ENCODE assay signal across 9 cellular contexts in genomic region chr12:8018666-8019581, GRCh38. TPM values are rescaled to one million over a fixed set of nuclear protein-coding genes. Genes with fewer than 3 reads are reported as not detected.
DNase-seq lines count a peak whose midpoint lies in the region; TF ChIP-seq lines count a peak whose summit lies in the region.
"Had no signal": no experiment of that assay in that cellular context is flagged by ENCODE, and none has a peak within 500 bp of the region (broad histone marks: within the 10 kb centered on the region; RNA-seq: fewer than 3 reads in every experiment).

No MANE protein-coding gene starts in this region.

- no peak overlapping the region for H3K23ac ChIP-seq in neuronal stem cell (ENCODE audit: low read depth, low read length, poor library complexity)

- H3K4me1 ChIP-seq in esophagus muscularis mucosa (peaks cover 8 to 14% (median 13%) of the 10 kb centered on the region in 4 donors), neuronal stem cell (ENCODE audit: control insufficient read depth in 2 of 2, insufficient read depth in 1 of 2, low read depth in 1 of 2, low read length in 2 of 2) (peaks cover 1 to 2% of the 10 kb centered on the region in 2 donors)

- no peak overlapping the region for H4K91ac ChIP-seq in neuronal stem cell (ENCODE audit: low read depth, low read length, poor library complexity)

- H3K27ac ChIP-seq in esophagus muscularis mucosa (replicated peaks in 1 of 4) (no peak overlapping the region), neuronal stem cell (replicated peaks; ENCODE audit: low read length) (no peak overlapping the region)
- H3K27ac ChIP-seq: C4-2B had no signal

- no peak for TF ChIP-seq CTCF in esophagus muscularis mucosa (IDR thresholded peaks at IDR 0.05)

- H4K8ac ChIP-seq in neuronal stem cell (ENCODE audit: low read depth, low read length), result no peak overlapping the region

- H3K9ac ChIP-seq in neuronal stem cell (ENCODE audit: low read depth, low read length, poor library complexity), result peak overlapping the region; percentile 21

- H3K9me3 Mint-ChIP-seq in T-helper 2 cell treated with Interferon-gamma antibody and Interleukin-4, amounts not matched to agents 5 μg/mL and 100 μg/mL, for 36 hours, result no peaks in the 10 kb centered on the region

- H2BK120ac ChIP-seq in neuronal stem cell (ENCODE audit: low read depth, low read length), result no peak overlapping the region

- H3K14ac ChIP-seq in neuronal stem cell (ENCODE audit: low read length), result peak overlapping the region; percentile 38

- H2AFZ ChIP-seq in neuronal stem cell (ENCODE audit: low read length), result peak overlapping the region; percentile 95

- H3K4me3 ChIP-seq in esophagus muscularis mucosa, result peak overlapping the region; percentile 35 to 57 (median 40)
- H3K4me3 ChIP-seq in neuronal stem cell (ENCODE audit: low read length in 2 of 2), result peak overlapping the region; percentile 51 to 83

- TF ChIP-seq EP300 in esophagus muscularis mucosa (IDR thresholded peaks at IDR 0.05), result no peak

- no peaks in the 10 kb centered on the region for H3K36me3 ChIP-seq in esophagus muscularis mucosa
- no peaks in the 10 kb centered on the region for H3K36me3 ChIP-seq in neuronal stem cell (replicated peaks in 1 of 2; ENCODE audit: control insufficient read depth in 2 of 2, insufficient read depth in 2 of 2, low read length in 2 of 2)

- DNase-seq in SIG-M5 treated with dmso at 0.1 percent for 504 hours (lab: John Stamatoyannopoulos, UW; ENCODE audit: unreplicated experiment), result peak; percentile 56
- DNase-seq in SIG-M5 (lab: John Stamatoyannopoulos, UW), result no peak
- no peak for DNase-seq in T-helper 2 cell treated with Interferon-gamma antibody and Interleukin-4, amounts not matched to agents 5 μg/mL and 100 μg/mL, for 36 hours (ENCODE audit: low spot score)
- DNase-seq in esophagus muscularis mucosa (ENCODE audit: extremely low spot score), result no peak
- DNase-seq in neuronal stem cell (ENCODE audit: low spot score), result peak; percentile 41
- DNase-seq in NCI-H2196 (lab: John Stamatoyannopoulos, UW; ENCODE audit: unreplicated experiment), result no peak
- no peak for DNase-seq in HT-29 (ENCODE audit: low spot score)
- DNase-seq in NCI-H345 (lab: John Stamatoyannopoulos, UW), result no peak

- no peaks in the 10 kb centered on the region for H3K36me3 Mint-ChIP-seq in T-helper 2 cell treated with Interferon-gamma antibody and Interleukin-4, amounts not matched to agents 5 μg/mL and 100 μg/mL, for 36 hours (ENCODE audit: low read depth)

- peak overlapping the region; percentile 38 for H3K18ac ChIP-seq in neuronal stem cell (ENCODE audit: low read length)

- H3K4me3 Mint-ChIP-seq in T-helper 2 cell treated with Interferon-gamma antibody and Interleukin-4, amounts not matched to agents 5 μg/mL and 100 μg/mL, for 36 hours, result peak overlapping the region; percentile 12

- no peak overlapping the region for H2BK15ac ChIP-seq in neuronal stem cell (ENCODE audit: low read length)

- H3K27ac Mint-ChIP-seq in T-helper 2 cell treated with Interferon-gamma antibody and Interleukin-4, amounts not matched to agents 5 μg/mL and 100 μg/mL, for 36 hours, result no peak overlapping the region

- H3K4me1 Mint-ChIP-seq in T-helper 2 cell treated with Interferon-gamma antibody and Interleukin-4, amounts not matched to agents 5 μg/mL and 100 μg/mL, for 36 hours (ENCODE audit: low read depth), result no peaks in the 10 kb centered on the region

- no peak for TF ChIP-seq POLR2A in esophagus muscularis mucosa (IDR thresholded peaks at IDR 0.05; ENCODE audit: low read depth)

- no peaks in the 10 kb centered on the region for H3K79me1 ChIP-seq in neuronal stem cell (ENCODE audit: low read depth, low read length)

- H2BK12ac ChIP-seq in neuronal stem cell (ENCODE audit: low read length), result no peak overlapping the region

- H3K27me3 ChIP-seq in esophagus muscularis mucosa (peaks cover 0 to 63% (median 23%) of the 10 kb centered on the region in 4 donors), neuronal stem cell (ENCODE audit: control insufficient read depth in 3 of 3, insufficient read depth in 3 of 3, low read depth in 1 of 3, low read length in 3 of 3) (peaks cover 0 to 39% (median 0%) of the 10 kb centered on the region in 3 experiments)

- H3K4ac ChIP-seq in neuronal stem cell (ENCODE audit: low read length), result no peak overlapping the region

- H2BK5ac ChIP-seq in neuronal stem cell (ENCODE audit: low read length), result no peak overlapping the region

- H3K9me3 ChIP-seq in esophagus muscularis mucosa (no peaks in the 10 kb centered on the region), neuronal stem cell (replicated peaks in 1 of 2; ENCODE audit: control insufficient read depth in 2 of 2, insufficient read depth in 1 of 2, low read depth in 1 of 2, low read length in 2 of 2) (no peaks in the 10 kb centered on the region)

- peaks cover 43% of the 10 kb centered on the region for H3K27me3 Mint-ChIP-seq in T-helper 2 cell treated with Interferon-gamma antibody and Interleukin-4, amounts not matched to agents 5 μg/mL and 100 μg/mL, for 36 hours (ENCODE audit: low read depth)

- peak overlapping the region; percentile 94 for H3K4me2 ChIP-seq in neuronal stem cell (ENCODE audit: insufficient read depth, low read length, poor library complexity, severe bottlenecking)

- intact Hi-C loops in esophagus muscularis mucosa (cut with DNase I), result no loop called here

- WGBS in esophagus muscularis mucosa, result 9% methylated on average over 37 of the region's 58 CpGs
- WGBS in neuronal stem cell (ENCODE audit: extremely low coverage in 2 of 2, insufficient read length in 2 of 2, insufficient replicate concordance in 1 of 2), 2 donors, result no CpG with 5 or more reads among the region's 58 CpGs

- H2AK5ac ChIP-seq in neuronal stem cell (ENCODE audit: low read depth, low read length), result no peak overlapping the region

RNA-seq across cellular contexts. Expression of gene FOXJ2, which starts 13.6 kb away (rescaled TPM):
- 10 to 100 TPM; 17.4 to 29.0 (median 23.9) TPM for total RNA-seq in esophagus muscularis mucosa
- polyA plus RNA-seq in neuronal stem cell (2013, experiment 1 of 2), result 7.9 TPM
- 8.3 TPM for polyA plus RNA-seq in neuronal stem cell (2013, experiment 2 of 2)
- total RNA-seq in HT-29 (2014; rRNA removed; shearing (Covaris generic)), result 4.8 and 6.3 TPM in 2 replicates

RNA-seq across cellular contexts. Expression of gene C3AR1, which starts 47.2 kb away (rescaled TPM):
- 10 to 100 TPM in 1 of 4 donors, 1 to 10 TPM in 3; 4.9 to 18.7 (median 9.0) TPM for total RNA-seq in esophagus muscularis mucosa
- not detected for polyA plus RNA-seq in neuronal stem cell (2013, experiment 1 of 2)
- polyA plus RNA-seq in neuronal stem cell (2013, experiment 2 of 2), result not detected
- not detected in 2 replicates for total RNA-seq in HT-29 (2014; rRNA removed; shearing (Covaris generic))

Comparison
In these comparisons a context has a peak if more than half of its experiments do, and no peak if none do; other contexts are left out.
1. DNase-seq: peak in SIG-M5 treated with dmso at 0.1 percent for 504 hours (single experiment) and neuronal stem cell (single experiment); none in SIG-M5 (single experiment), T-helper 2 cell treated with Interferon-gamma antibody and Interleukin-4, amounts not matched to agents 5 μg/mL and 100 μg/mL, for 36 hours (single experiment), esophagus muscularis mucosa (single experiment), NCI-H2196 (single experiment), HT-29 (single experiment) and NCI-H345 (single experiment).